16 cellular contexts compared by ENCODE assay signal in the genomic region with DNA sequence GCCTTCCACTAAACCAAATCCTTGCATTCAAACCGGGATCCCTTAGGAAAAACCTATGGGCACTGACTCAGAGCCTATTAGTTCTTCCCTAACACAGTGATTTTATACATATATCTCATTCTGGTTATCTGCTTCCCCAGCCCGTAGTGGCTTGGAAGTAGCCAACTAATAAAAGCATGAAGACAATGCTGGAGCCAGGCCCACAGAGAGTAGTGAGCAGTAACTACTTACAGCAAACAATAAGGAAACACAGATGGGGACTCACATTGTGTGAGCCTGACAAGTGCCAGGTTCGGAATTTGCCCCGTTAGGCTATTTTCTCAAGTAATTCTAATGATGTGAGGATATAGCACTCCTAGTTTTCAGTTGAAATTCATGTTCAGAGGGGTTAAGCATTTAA.
DNase-seq lines count a peak whose midpoint lies in the region; ATAC-seq and TF ChIP-seq lines count a peak whose summit lies in the region.
"Had no signal": no experiment of that assay in that cellular context is flagged by ENCODE, and none has a peak within 500 bp of the region (broad histone marks: within the 10 kb centered on the region; RNA-seq: fewer than 3 reads in every experiment).

No MANE protein-coding gene starts in this region.

- no peaks in the 10 kb centered on the region for H3K27me3 ChIP-seq in PC-9 (ENCODE audit: insufficient read depth, low read depth)
- H3K27me3 ChIP-seq in foreskin keratinocyte, result no peaks in the 10 kb centered on the region
- H3K27me3 ChIP-seq in transverse colon, result no peaks in the 10 kb centered on the region
- H3K27me3 ChIP-seq in osteoblast (ENCODE audit: insufficient read depth, low read length), result no peaks in the 10 kb centered on the region
- H3K27me3 ChIP-seq: BE2C had no signal

- H2AFZ ChIP-seq in PC-9 (no peak overlapping the region), osteoblast (ENCODE audit: low read length) (no peak overlapping the region)
- H2AFZ ChIP-seq: GM23248 had no signal

- H3K36me3 ChIP-seq in PC-9 (ENCODE audit: low read depth) (no peaks in the 10 kb centered on the region), transverse colon (no peaks in the 10 kb centered on the region), osteoblast (ENCODE audit: insufficient read depth, low read length) (no peaks in the 10 kb centered on the region)
- H3K36me3 ChIP-seq: BE2C had no signal

- TF ChIP-seq CTCF in Calu3 (IDR thresholded peaks at IDR 0.05; ENCODE audit: unreplicated experiment) (no peak), PC-9 (conservative IDR thresholded peaks at IDR 0.05) (no peak), foreskin keratinocyte (conservative IDR thresholded peaks at IDR 0.05) (no peak), transverse colon (IDR thresholded peaks at IDR 0.05) (no peak), osteoblast (IDR thresholded peaks at IDR 0.05; ENCODE audit: extremely low read depth, low read depth, low read length) (no peak)

- peaks cover 25% of the 10 kb centered on the region for H3K4me1 Mint-ChIP-seq in Calu3 (ENCODE audit: low read depth, unreplicated experiment)
- H3K4me1 Mint-ChIP-seq: CD4-positive, alpha-beta memory T cell had no signal

- H3K27me3 Mint-ChIP-seq in Calu3 (ENCODE audit: unreplicated experiment), result no peaks in the 10 kb centered on the region
- H3K27me3 Mint-ChIP-seq: CD4-positive, alpha-beta memory T cell had no signal

- POLR2A ChIA-PET in PC-9 (lab: Charles Lee; ENCODE audit: unreplicated experiment), result no interaction called here

- H3K4me3 Mint-ChIP-seq in Calu3 (ENCODE audit: low read depth, unreplicated experiment), result no peak overlapping the region
- H3K4me3 Mint-ChIP-seq: CD4-positive, alpha-beta memory T cell had no signal

- H3K27ac ChIP-seq in PC-9 (peak overlapping the region; percentile 98), foreskin keratinocyte (peak overlapping the region; percentile 98), transverse colon (no peak overlapping the region), osteoblast (ENCODE audit: low read depth, low read length) (no peak overlapping the region)
- H3K27ac ChIP-seq: C4-2B, GM23248 had no signal

- no peak for DNase-seq in Calu3
- DNase-seq in PC-9, result no peak
- DNase-seq in foreskin keratinocyte, result no peak
- peak; percentile 54 for DNase-seq in transverse colon
- no peak for DNase-seq in ureter (ENCODE audit: low spot score)
- DNase-seq in posterior cingulate gyrus, result no peak
- no peak for DNase-seq in osteoblast (ENCODE audit: insufficient read length, low spot score, missing footprints)
- DNase-seq: BE2C; CD4-positive, alpha-beta memory T cell; DMS153; DMS79 treated with DMSO at 0.1 percent for 48 hours; EL; GM23248; H7; IMR-90 had no signal

- ATAC-seq in foreskin keratinocyte, result no peak

- H3K36me3 Mint-ChIP-seq in Calu3 (ENCODE audit: insufficient read depth, unreplicated experiment), result peaks cover 6% of the 10 kb centered on the region
- H3K36me3 Mint-ChIP-seq: CD4-positive, alpha-beta memory T cell had no signal

- CTCF ChIA-PET in Calu3 (lab: Charles Lee) (no interaction called here), PC-9 (lab: Charles Lee) (no interaction called here)

- BruUV-seq in Calu3 (replicated peaks; lab: Mats Ljungman, UMichigan) (no TSS peak), PC-9 (replicated peaks; lab: Mats Ljungman, UMichigan) (no TSS peak)

- H3K4me1 ChIP-seq in PC-9 (replicated peaks; ENCODE audit: insufficient read depth) (peaks cover 37% of the 10 kb centered on the region), foreskin keratinocyte (peaks cover 21% of the 10 kb centered on the region), transverse colon (peaks cover 0 to 12% (median 3%) of the 10 kb centered on the region in 4 donors), osteoblast (ENCODE audit: insufficient read depth, low read length) (no peaks in the 10 kb centered on the region)
- H3K4me1 ChIP-seq: BE2C had no signal

- TF ChIP-seq POLR2A in transverse colon (IDR thresholded peaks at IDR 0.05), result no peak

- H3K9me3 Mint-ChIP-seq in Calu3 (ENCODE audit: low read depth, unreplicated experiment), result no peaks in the 10 kb centered on the region

- H3K79me2 ChIP-seq in PC-9 (ENCODE audit: low read depth), result no peaks in the 10 kb centered on the region
- no peaks in the 10 kb centered on the region for H3K79me2 ChIP-seq in osteoblast (ENCODE audit: insufficient read depth, low read length)

- peak overlapping the region; percentile 93 for H3K27ac Mint-ChIP-seq in Calu3 (ENCODE audit: unreplicated experiment)
- H3K27ac Mint-ChIP-seq: CD4-positive, alpha-beta memory T cell had no signal

- intact Hi-C loops in Calu3 (cut with micrococcal nuclease; ENCODE audit: unreplicated experiment), result no loop called here
- intact Hi-C loops in PC-9 (cut with micrococcal nuclease; ENCODE audit: unreplicated experiment), result loop anchor here (10.0 kb wide), 1 partner anchor 389 kb away; no protein-coding TSS in a partner anchor
- intact Hi-C loops in transverse colon (cut with DNase I; ENCODE audit: low total_unique reads), result no loop called here
- intact Hi-C loops in posterior cingulate gyrus (cut with DNase I), result no loop called here

- in situ Hi-C loops in transverse colon (cut with MboI; ENCODE audit: low pct_ligation_motif_present in 1 of 4, low pct_unique_long_range_greater_than_20kb in 1 of 4, low sequenced_read_pairs in 3 of 4), result no loop called here

- H3K4me3 ChIP-seq in PC-9, result no peak overlapping the region
- H3K4me3 ChIP-seq in transverse colon, result no peak overlapping the region
- H3K4me3 ChIP-seq in osteoblast (ENCODE audit: insufficient read depth, low read length), result no peak overlapping the region
- H3K4me3 ChIP-seq: GM23248 had no signal

- H4K20me1 ChIP-seq in PC-9 (ENCODE audit: insufficient read depth) (no peaks in the 10 kb centered on the region), osteoblast (ENCODE audit: insufficient read depth, low read length) (no peaks in the 10 kb centered on the region)

- TF ChIP-seq EP300 in transverse colon (IDR thresholded peaks at IDR 0.05; ENCODE audit: low read depth), result no peak

- H3K9me2 ChIP-seq in PC-9 (ENCODE audit: insufficient read depth), result no peaks in the 10 kb centered on the region

- 43 to 46% methylated on average over 3 to 4 of the region's 4 CpGs for WGBS in transverse colon (ENCODE audit: low coverage in 1 of 2), 2 donors

- H3K9me3 ChIP-seq in PC-9 (ENCODE audit: insufficient read depth, low read depth) (no peaks in the 10 kb centered on the region), transverse colon (no peaks in the 10 kb centered on the region), osteoblast (ENCODE audit: low read depth, low read length) (no peaks in the 10 kb centered on the region)
- H3K9me3 ChIP-seq: BE2C had no signal

- H3K4me2 ChIP-seq in PC-9, result peak overlapping the region; percentile 65
- H3K4me2 ChIP-seq in osteoblast (ENCODE audit: insufficient read depth, low read length), result no peak overlapping the region

- peaks cover 28% of the 10 kb centered on the region for H3F3A ChIP-seq in PC-9 (ENCODE audit: insufficient read depth, low read depth)

Comparison
In these comparisons a context has a peak if more than half of its experiments do, and no peak if none do; other contexts are left out.
1. H3K27ac ChIP-seq: peak in PC-9 (single experiment) and foreskin keratinocyte (single experiment); none in transverse colon (0 of 4) and osteoblast (single experiment).